ENCODE assay signal across 10 cellular contexts in the genomic region with DNA sequence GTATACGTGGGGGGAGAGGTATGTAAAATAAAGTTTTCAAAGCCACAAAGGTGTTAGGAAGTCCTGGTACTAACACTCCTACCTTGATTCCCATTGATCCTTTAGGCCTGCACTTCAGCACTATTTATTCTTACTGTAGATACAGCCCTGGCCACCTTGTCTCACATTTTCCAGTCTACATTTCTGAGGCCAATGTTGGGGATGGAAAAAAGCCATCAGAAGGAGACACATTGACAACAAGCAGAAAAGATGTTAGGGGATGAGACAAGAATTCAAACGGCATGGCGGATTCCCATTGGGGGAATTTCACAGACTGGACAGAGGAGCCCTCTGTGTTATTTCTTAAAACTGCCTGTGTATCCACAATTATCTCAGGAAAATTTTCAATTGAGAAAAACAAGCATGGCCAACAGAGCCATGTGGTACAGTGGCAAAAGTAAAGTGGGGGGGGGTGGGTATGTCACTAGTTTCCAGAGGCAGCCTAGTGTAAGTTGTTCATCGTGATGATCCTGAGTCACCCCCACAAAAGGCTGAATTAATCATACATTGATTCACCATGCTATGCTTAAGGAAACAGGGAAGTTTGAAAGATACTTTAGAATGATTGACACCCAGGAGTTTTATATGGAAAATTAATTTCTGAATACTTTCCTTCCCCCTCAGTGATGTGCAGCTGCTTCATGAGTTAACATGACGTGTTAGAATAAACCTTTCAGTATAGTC. TPM values are rescaled to one million over a fixed set of nuclear protein-coding genes. Genes with fewer than 3 reads are reported as not detected.
A peak's percentile ranks its signal among the peaks of the same experiment; 100 is the strongest.
DNase-seq lines count a peak whose midpoint lies in the region; ATAC-seq and TF ChIP-seq lines count a peak whose summit lies in the region.
"Had no signal": no experiment of that assay in that cellular context is flagged by ENCODE, and none has a peak within 500 bp of the region (broad histone marks: within the 10 kb centered on the region; RNA-seq: fewer than 3 reads in every experiment).

No MANE protein-coding gene starts in this region.

- no peaks in the 10 kb centered on the region for H4K20me1 ChIP-seq in hepatocyte (ENCODE audit: insufficient read depth, poor library complexity, severe bottlenecking)

- no peaks in the 10 kb centered on the region for H3K27me3 ChIP-seq in hepatocyte
- no peaks in the 10 kb centered on the region for H3K27me3 ChIP-seq in subcutaneous abdominal adipose tissue (ENCODE audit: control insufficient read depth in 5 of 5, insufficient read depth in 4 of 5, low read length in 5 of 5)
- H3K27me3 ChIP-seq in upper lobe of right lung: no peaks in the 10 kb centered on the region

- peak overlapping the region; percentile 57 for H3K4me3 Mint-ChIP-seq in activated T-helper 17 cell treated with anti-CD3 and anti-CD28 coated beads, Interleukin-2, amount 50 U/mL, for 72 hours
- no peak overlapping the region for H3K4me3 Mint-ChIP-seq in WTC11

- peaks cover 8% of the 10 kb centered on the region for H3K36me3 Mint-ChIP-seq in activated T-helper 17 cell treated with anti-CD3 and anti-CD28 coated beads, Interleukin-2, amount 50 U/mL, for 72 hours (ENCODE audit: low read depth)
- H3K36me3 Mint-ChIP-seq in WTC11: no peaks in the 10 kb centered on the region

- H2AFZ ChIP-seq in hepatocyte: no peak overlapping the region

- no peak for TF ChIP-seq CTCF in hepatocyte (IDR thresholded peaks at IDR 0.05; ENCODE audit: poor library complexity)
- no peak for TF ChIP-seq CTCF in WTC11 (IDR thresholded peaks at IDR 0.05)
- TF ChIP-seq CTCF in upper lobe of right lung (IDR thresholded peaks at IDR 0.05): no peak

- H3K4me1 ChIP-seq in hepatocyte (ENCODE audit: insufficient read depth) (peaks cover 74% of the 10 kb centered on the region), subcutaneous abdominal adipose tissue (ENCODE audit: control insufficient read depth in 5 of 5, insufficient read depth in 5 of 5, low read length in 5 of 5) (peaks cover 11 to 68% (median 56%) of the 10 kb centered on the region in 5 donors), upper lobe of right lung (peaks cover 75% of the 10 kb centered on the region)

- intact Hi-C loops in upper lobe of right lung (cut with DNase I): no loop called here

- H3K9me3 ChIP-seq in hepatocyte (ENCODE audit: low read depth): no peaks in the 10 kb centered on the region
- H3K9me3 ChIP-seq in subcutaneous abdominal adipose tissue (ENCODE audit: control insufficient read depth in 5 of 5, low read length in 5 of 5): no peaks in the 10 kb centered on the region
- no peaks in the 10 kb centered on the region for H3K9me3 ChIP-seq in upper lobe of right lung

- H3K79me2 ChIP-seq in hepatocyte: peaks cover 100% of the 10 kb centered on the region

- no peak overlapping the region for H3K4me2 ChIP-seq in hepatocyte

- H3K27me3 Mint-ChIP-seq in activated T-helper 17 cell treated with anti-CD3 and anti-CD28 coated beads, Interleukin-2, amount 50 U/mL, for 72 hours: no peaks in the 10 kb centered on the region
- H3K27me3 Mint-ChIP-seq in WTC11 (ENCODE audit: low read depth): no peaks in the 10 kb centered on the region
- H3K27me3 Mint-ChIP-seq: CD4-positive, alpha-beta memory T cell had no signal

- H3K9me2 ChIP-seq in hepatocyte (replicated peaks; ENCODE audit: insufficient read depth): no peaks in the 10 kb centered on the region

- 88% methylated on average over 5 of the region's 5 CpGs for WGBS in hepatocyte (ENCODE audit: low lambda C conversion rate, missing lambda C conversion rate)

- H3K9ac ChIP-seq in subcutaneous abdominal adipose tissue (ENCODE audit: low read length in 5 of 5): no peak overlapping the region

- H3K27ac ChIP-seq in hepatocyte (peak overlapping the region; percentile 99), subcutaneous abdominal adipose tissue (ENCODE audit: low read depth, low read length) (peak overlapping the region; percentile 97), upper lobe of right lung (no peak overlapping the region)

- H3K36me3 ChIP-seq in hepatocyte (replicated peaks; ENCODE audit: insufficient read depth, low read depth): no peaks in the 10 kb centered on the region
- peaks cover 0 to under 1% (median 0%) of the 10 kb centered on the region in 5 donors for H3K36me3 ChIP-seq in subcutaneous abdominal adipose tissue (ENCODE audit: control insufficient read depth in 5 of 5, insufficient read depth in 5 of 5, low read length in 5 of 5)
- H3K36me3 ChIP-seq in upper lobe of right lung: no peaks in the 10 kb centered on the region

- no peak overlapping the region for H3K4me3 ChIP-seq in hepatocyte
- no peak overlapping the region for H3K4me3 ChIP-seq in subcutaneous abdominal adipose tissue (ENCODE audit: low read depth in 1 of 5, low read length in 5 of 5)
- H3K4me3 ChIP-seq in upper lobe of right lung: no peak overlapping the region

- no peaks in the 10 kb centered on the region for H3K9me3 Mint-ChIP-seq in activated T-helper 17 cell treated with anti-CD3 and anti-CD28 coated beads, Interleukin-2, amount 50 U/mL, for 72 hours
- no peaks in the 10 kb centered on the region for H3K9me3 Mint-ChIP-seq in WTC11
- H3K9me3 Mint-ChIP-seq: CD4-positive, alpha-beta memory T cell had no signal

- DNase-seq in activated effector memory CD4-positive, alpha-beta T cell treated with anti-CD3 and anti-CD28 coated beads, Interleukin-2, amount 50 U/mL, for 16 hours: peak; percentile 58
- no peak for DNase-seq in activated effector memory CD4-positive, alpha-beta T cell treated with Interleukin-2 at 50 U/mL for 16 hours
- no peak for DNase-seq in hepatocyte (ENCODE audit: low spot score)
- DNase-seq in WTC11 (ENCODE audit: low spot score): no peak
- DNase-seq in upper lobe of right lung: no peak
- DNase-seq: CD4-positive, alpha-beta memory T cell; effector CD4-positive, alpha-beta T cell had no signal

- ATAC-seq in activated T-helper 17 cell treated with anti-CD3 and anti-CD28 coated beads, Interleukin-2, amount 50 U/mL, for 72 hours (replicated peaks): peak; percentile 92
- ATAC-seq in WTC11 (no peak), HG02763 (IDR thresholded peaks at IDR 0.05; ENCODE audit: unreplicated experiment) (no peak), upper lobe of right lung (no peak)

- POLR2A ChIA-PET in WTC11 (lab: Charles Lee): no interaction called here

- peak overlapping the region; percentile 56 for H3K27ac Mint-ChIP-seq in activated T-helper 17 cell treated with anti-CD3 and anti-CD28 coated beads, Interleukin-2, amount 50 U/mL, for 72 hours
- H3K27ac Mint-ChIP-seq in WTC11: no peak overlapping the region; the same call in 1 of the 2 replicates

- H3K4me1 Mint-ChIP-seq in activated T-helper 17 cell treated with anti-CD3 and anti-CD28 coated beads, Interleukin-2, amount 50 U/mL, for 72 hours: peaks cover 46% of the 10 kb centered on the region
- peaks cover 88% of the 10 kb centered on the region for H3K4me1 Mint-ChIP-seq in WTC11

- CTCF ChIA-PET in WTC11 (lab: Charles Lee): no interaction called here

TF ChIP-seq in WTC11, 78 proteins besides CTCF, POLR2A, EP300 and RAD21 (continues in another document):
- TF ChIP-seq, protein P1, sequence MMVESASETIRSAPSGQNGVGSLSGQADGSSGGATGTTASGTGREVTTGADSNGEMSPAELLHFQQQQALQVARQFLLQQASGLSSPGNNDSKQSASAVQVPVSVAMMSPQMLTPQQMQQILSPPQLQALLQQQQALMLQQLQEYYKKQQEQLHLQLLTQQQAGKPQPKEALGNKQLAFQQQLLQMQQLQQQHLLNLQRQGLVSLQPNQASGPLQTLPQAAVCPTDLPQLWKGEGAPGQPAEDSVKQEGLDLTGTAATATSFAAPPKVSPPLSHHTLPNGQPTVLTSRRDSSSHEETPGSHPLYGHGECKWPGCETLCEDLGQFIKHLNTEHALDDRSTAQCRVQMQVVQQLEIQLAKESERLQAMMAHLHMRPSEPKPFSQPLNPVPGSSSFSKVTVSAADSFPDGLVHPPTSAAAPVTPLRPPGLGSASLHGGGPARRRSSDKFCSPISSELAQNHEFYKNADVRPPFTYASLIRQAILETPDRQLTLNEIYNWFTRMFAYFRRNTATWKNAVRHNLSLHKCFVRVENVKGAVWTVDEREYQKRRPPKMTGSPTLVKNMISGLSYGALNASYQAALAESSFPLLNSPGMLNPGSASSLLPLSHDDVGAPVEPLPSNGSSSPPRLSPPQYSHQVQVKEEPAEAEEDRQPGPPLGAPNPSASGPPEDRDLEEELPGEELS (CRISPR knock-in tag; IDR thresholded peaks at IDR 0.05): no peak
- TF ChIP-seq, protein P2, sequence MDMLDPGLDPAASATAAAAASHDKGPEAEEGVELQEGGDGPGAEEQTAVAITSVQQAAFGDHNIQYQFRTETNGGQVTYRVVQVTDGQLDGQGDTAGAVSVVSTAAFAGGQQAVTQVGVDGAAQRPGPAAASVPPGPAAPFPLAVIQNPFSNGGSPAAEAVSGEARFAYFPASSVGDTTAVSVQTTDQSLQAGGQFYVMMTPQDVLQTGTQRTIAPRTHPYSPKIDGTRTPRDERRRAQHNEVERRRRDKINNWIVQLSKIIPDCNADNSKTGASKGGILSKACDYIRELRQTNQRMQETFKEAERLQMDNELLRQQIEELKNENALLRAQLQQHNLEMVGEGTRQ (CRISPR knock-in tag; IDR thresholded peaks at IDR 0.05): no peak
- TF ChIP-seq TEAD4 (CRISPR knock-in tag; IDR thresholded peaks at IDR 0.05) (no peak), ETV6 (CRISPR knock-in tag; IDR thresholded peaks at IDR 0.05) (no peak), ZNF396 (CRISPR knock-in tag; IDR thresholded peaks at IDR 0.05; ENCODE audit: borderline replicate concordance) (no peak)

RNA-seq across cellular contexts. Expression of a gene that starts 40.5 kb away (rescaled TPM):
- 10 to 100 TPM; 14.8 to 21.9 TPM for total RNA-seq in activated T-helper 17 cell treated with anti-CD3 and anti-CD28 coated beads, Interleukin-2, amount 50 U/mL, for 72 hours
- total RNA-seq in hepatocyte: 23.6 and 28.7 TPM in 2 replicates
- 15.2 and 19.7 TPM in 2 replicates for polyA plus RNA-seq in hepatocyte
- total RNA-seq in WTC11 (2021): 38.5 to 39.4 TPM (median 39.4 TPM) in 3 replicates
- total RNA-seq in upper lobe of right lung: 60.2 TPM
